Comparison of ENCODE assay signal across 19 cellular contexts in genomic region chr20:33575302-33575701, GRCh38.
"Had no signal": no experiment of that assay in that cellular context is flagged by ENCODE, and none has a peak within 500 bp of the region (broad histone marks: within the 10 kb centered on the region; RNA-seq: fewer than 3 reads in every experiment).

No MANE protein-coding gene starts in this region.

- ATAC-seq: foreskin keratinocyte; heart left ventricle; left colon; naive thymus-derived CD4-positive, alpha-beta T cell had no signal

- DNase-seq: cortex of kidney; dorsolateral prefrontal cortex; effector CD8-positive, alpha-beta T cell; foreskin keratinocyte; heart left ventricle; hippocampal formation; left colon; mesendoderm; naive thymus-derived CD4-positive, alpha-beta T cell; ovary; small intestine; stimulated activated CD4-positive, alpha-beta T cell treated with anti-CD3 and anti-CD28 coated beads, Interleukin-12 subunit alpha, Interleukin-12 subunit beta, amount 100 ng/mL, for 4 hours; stimulated activated naive CD4-positive, alpha-beta T cell; stomach; substantia nigra; transverse colon had no signal

- H3K36me3 ChIP-seq: heart left ventricle, neutrophil, ovary, right atrium auricular region, stomach, thoracic aorta, transverse colon had no signal

- H3K4me3 ChIP-seq: dorsolateral prefrontal cortex, heart left ventricle, ovary, right atrium auricular region, stomach, thoracic aorta, transverse colon had no signal

- H3K27ac ChIP-seq: foreskin keratinocyte, neutrophil, ovary, right atrium auricular region, stomach, thoracic aorta, transverse colon had no signal

- H3K9me3 ChIP-seq: heart left ventricle, neutrophil, ovary, right atrium auricular region, stomach, thoracic aorta, transverse colon had no signal

- H3K27me3 ChIP-seq: dorsolateral prefrontal cortex, foreskin keratinocyte, heart left ventricle, neutrophil, ovary, right atrium auricular region, stomach, transverse colon had no signal
